ENCODE assay signal across 24 cellular contexts in the genomic region with DNA sequence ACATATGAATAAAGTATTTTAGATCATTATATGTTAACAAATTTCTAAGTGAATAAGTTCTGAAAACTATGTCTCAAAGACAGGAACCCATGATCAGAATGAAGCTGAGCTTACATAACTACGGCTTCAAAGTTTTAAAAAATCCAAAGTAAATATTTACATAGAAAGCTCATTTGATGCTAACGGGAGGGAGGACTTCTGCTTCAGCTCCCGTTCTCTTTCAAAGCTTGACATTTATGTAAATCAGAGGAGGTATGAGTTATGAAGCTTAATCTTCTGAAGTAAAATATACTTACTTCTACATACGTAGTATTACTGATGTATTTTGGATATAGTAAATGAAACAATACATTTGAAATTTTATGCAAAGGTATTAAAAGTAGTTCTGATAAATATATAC.
DNase-seq lines count a peak whose midpoint lies in the region; ATAC-seq, FAIRE-seq and TF ChIP-seq lines count a peak whose summit lies in the region.
"Had no signal": no experiment of that assay in that cellular context is flagged by ENCODE, and none has a peak within 500 bp of the region (broad histone marks: within the 10 kb centered on the region; RNA-seq: fewer than 3 reads in every experiment).

No MANE protein-coding gene starts in this region.

- TF ChIP-seq CTCF in pancreas (IDR thresholded peaks at IDR 0.05): no peak
- no peak for TF ChIP-seq CTCF in tibial artery (IDR thresholded peaks at IDR 0.05)
- no peak for TF ChIP-seq CTCF in lower leg skin (IDR thresholded peaks at IDR 0.05)

- intact Hi-C loops in pancreas (cut with DNase I) (no loop called here), tibial artery (cut with DNase I; ENCODE audit: low total_unique reads) (no loop called here), lower leg skin (cut with DNase I; ENCODE audit: low total_unique reads) (loop anchor here (10.0 kb wide), 1 partner anchor 133 kb away; a partner anchor contains a TSS)

- H3K36me3 ChIP-seq in endocrine pancreas (ENCODE audit: control insufficient read depth, insufficient read depth, low read length) (no peaks in the 10 kb centered on the region), pancreas (peaks cover 0 to 83% (median 10%) of the 10 kb centered on the region in 3 donors), tibial artery (peaks cover 28 to 60% (median 54%) of the 10 kb centered on the region in 3 donors)

- no peaks in the 10 kb centered on the region for H3K27me3 ChIP-seq in endocrine pancreas (ENCODE audit: control insufficient read depth, insufficient read depth, low read length)
- H3K27me3 ChIP-seq in pancreas: no peaks in the 10 kb centered on the region
- H3K27me3 ChIP-seq in tibial artery: no peaks in the 10 kb centered on the region
- H3K27me3 ChIP-seq: BE2C had no signal

- H3K27ac ChIP-seq in pancreas (no peak overlapping the region), tibial artery (peak overlapping the region; percentile 33 to 68)
- H3K27ac ChIP-seq: HL-60 had no signal

- H3K4me1 ChIP-seq in endocrine pancreas (ENCODE audit: control insufficient read depth, insufficient read depth, low read length): no peaks in the 10 kb centered on the region
- H3K4me1 ChIP-seq in pancreas: no peaks in the 10 kb centered on the region
- H3K4me1 ChIP-seq in tibial artery: peaks cover 0 to 29% (median 2%) of the 10 kb centered on the region in 4 donors
- H3K4me1 ChIP-seq: BE2C had no signal

- H3K4me3 ChIP-seq in endocrine pancreas (ENCODE audit: control insufficient read depth, insufficient read depth, low read length) (peak overlapping the region; percentile 46), pancreas (no peak overlapping the region), tibial artery (no peak overlapping the region), lower leg skin (ENCODE audit: low read depth, poor library complexity, severe bottlenecking) (no peak overlapping the region)
- H3K4me3 ChIP-seq: GM12878 had no signal

- 28 to 31% methylated on average over 4 of the region's 4 CpGs for WGBS in pancreas, 2 donors
- WGBS in lower leg skin, 2 donors: 55 to 65% methylated on average over 4 of the region's 4 CpGs

- peak; percentile 54 for FAIRE-seq in pancreas (lab: Jason Lieb, UNC)
- FAIRE-seq: GM12878, GM19239, H1, HTR-8/SVneo had no signal

- H3K9me3 ChIP-seq in endocrine pancreas (ENCODE audit: control insufficient read depth, low read length) (no peaks in the 10 kb centered on the region), pancreas (no peaks in the 10 kb centered on the region), tibial artery (no peaks in the 10 kb centered on the region)
- H3K9me3 ChIP-seq: BE2C had no signal

- H3K9ac ChIP-seq in endocrine pancreas (ENCODE audit: control insufficient read depth, insufficient read depth, low read length): no peak overlapping the region

- peak; percentile 50 for ATAC-seq in left lobe of liver
- peak in 2 of 4 donors; percentile 37 to 39 for ATAC-seq in pancreas
- ATAC-seq in HG02571 (IDR thresholded peaks at IDR 0.05; ENCODE audit: unreplicated experiment): no peak
- ATAC-seq: GM12878 had no signal

- no peak for TF ChIP-seq POLR2A in lower leg skin (IDR thresholded peaks at IDR 0.05)

- DNase-seq in left lobe of liver (ENCODE audit: low spot score) (no peak), pancreas (no peak), tibial artery (no peak), HPDE6-E6E7 (ENCODE audit: extremely low spot score) (no peak), NCI-H2227 treated with DMSO at 0.1 percent for 48 hours (lab: John Stamatoyannopoulos, UW) (no peak), lower leg skin (ENCODE audit: low spot score in 2 of 2) (no peak)
- DNase-seq: ACHN; BE2C; C1 segment of cervical spinal cord; CD4-positive, CD25-positive, alpha-beta regulatory T cell; CD8-positive, alpha-beta memory T cell; COR-L47; DMS 273 treated with DMSO at 0.1 percent for 48 hours; DMS53; DND-41; EL; H9 had no signal

Comparison
In these comparisons a context has a peak if more than half of its experiments do, and no peak if none do; other contexts are left out.
1. H3K27ac ChIP-seq: peak in tibial artery (2 of 2); none in pancreas (0 of 4).